Comparison of ENCODE assay signal across 19 cellular contexts in the genomic region with DNA sequence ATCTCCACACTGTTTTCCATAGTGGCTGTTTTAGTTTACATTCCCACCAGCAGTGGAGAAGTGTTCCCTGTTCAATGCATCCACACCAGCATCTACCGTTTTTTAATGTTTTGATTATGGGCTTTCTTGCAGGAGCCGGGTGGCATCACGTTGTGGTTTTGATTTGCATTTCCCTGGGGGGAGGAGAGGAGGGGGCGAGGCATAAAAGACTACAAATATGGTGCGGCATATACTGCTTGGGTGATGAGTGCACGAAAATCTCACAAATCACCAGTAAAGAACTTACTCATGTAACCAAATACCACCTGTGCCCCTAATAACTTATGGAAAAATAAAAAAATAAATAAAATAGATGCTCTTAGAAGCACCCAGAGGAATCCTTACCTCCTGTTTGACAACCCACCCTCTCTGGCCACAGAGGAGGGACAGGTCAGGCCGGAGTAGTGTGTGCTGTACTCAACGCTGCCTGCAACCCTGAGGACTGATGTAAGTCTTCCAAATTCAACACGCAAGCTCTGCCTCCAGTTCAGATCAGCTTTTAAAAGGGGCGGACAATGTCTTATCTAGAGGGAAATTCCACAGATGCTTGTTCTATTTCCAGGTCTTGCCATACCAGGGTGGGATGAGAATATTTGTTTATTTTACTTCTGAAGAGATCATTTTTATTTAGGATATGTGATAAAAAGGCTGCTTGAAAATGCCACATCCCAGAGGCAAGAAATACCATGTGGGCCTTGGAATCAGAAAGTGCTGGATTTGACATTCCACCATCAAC.
DNase-seq lines count a peak whose midpoint lies in the region; ATAC-seq and TF ChIP-seq lines count a peak whose summit lies in the region.
"Had no signal": no experiment of that assay in that cellular context is flagged by ENCODE, and none has a peak within 500 bp of the region (broad histone marks: within the 10 kb centered on the region; RNA-seq: fewer than 3 reads in every experiment).

No MANE protein-coding gene starts in this region.

- H3K4me1 ChIP-seq in Loucy (ENCODE audit: insufficient read depth, low read length, poor library complexity, severe bottlenecking): peaks cover 21% of the 10 kb centered on the region
- H3K4me1 ChIP-seq in mesendoderm (ENCODE audit: control insufficient read depth, low read depth, low read length): peaks cover 4% of the 10 kb centered on the region
- H3K4me1 ChIP-seq in left lung: peaks cover 0 to 3% of the 10 kb centered on the region in 2 donors

- H4K5ac ChIP-seq in mesendoderm (ENCODE audit: low read length): no peak overlapping the region

- H3K23ac ChIP-seq in mesendoderm (ENCODE audit: low read length): no peak overlapping the region

- H3K4me2 ChIP-seq in Loucy (ENCODE audit: low read depth, low read length, poor library complexity, severe bottlenecking) (peak overlapping the region; percentile 56), mesendoderm (ENCODE audit: low read length) (no peak overlapping the region)
- H3K4me2 ChIP-seq: GM23338 had no signal

- no peak overlapping the region for H3K56ac ChIP-seq in mesendoderm (ENCODE audit: low read length)

- WGBS in mesendoderm (ENCODE audit: extremely low coverage, insufficient coverage, low lambda C conversion rate): no CpG with 5 or more reads among the region's 10 CpGs

- H3K79me1 ChIP-seq in mesendoderm (ENCODE audit: low read length): no peaks in the 10 kb centered on the region

- H3K9me3 ChIP-seq in Loucy (ENCODE audit: insufficient read depth, low read depth, low read length) (no peaks in the 10 kb centered on the region), left lung (no peaks in the 10 kb centered on the region)
- H3K9me3 ChIP-seq: neutrophil had no signal

- no peak overlapping the region for H2AFZ ChIP-seq in Loucy (ENCODE audit: low read length)
- H2AFZ ChIP-seq: GM23338 had no signal

- H2BK15ac ChIP-seq in mesendoderm (replicated peaks; ENCODE audit: low read depth): no peak overlapping the region

- DNase-seq in A172 (ENCODE audit: low spot score) (peak; percentile 38), cardiac fibroblast (ENCODE audit: low read depth in 2 of 2) (peak; percentile 4 to 53), mesendoderm (peak; percentile 34), left lung (no peak)
- DNase-seq in activated CD4-positive, alpha-beta T cell treated with anti-CD3 and anti-CD28 coated beads for 4 hours: no peak
- DNase-seq: activated effector memory CD4-positive, alpha-beta T cell treated with anti-CD3 and anti-CD28 coated beads, Interleukin-2, amount 50 U/mL, for 16 hours; CD4-positive, alpha-beta T cell; Kasumi-1; mammary epithelial cell; NCI-H2171; NK-92 treated with Interleukin-12 subunit alpha and Interleukin-12 subunit beta, amount 100 ng/mL, for 24 hours; stimulated activated CD4-positive, alpha-beta T cell treated with anti-CD3 and anti-CD28 coated beads, Interleukin-1b, Interleukin-23, amount 100 ng/mL, for 48 hours had no signal

- H3K27ac ChIP-seq in mesendoderm (ENCODE audit: low read depth, low read length) (no peak overlapping the region), left lung (no peak overlapping the region)
- H3K27ac ChIP-seq: epithelial cell of prostate, neutrophil, RWPE1 had no signal

- H3K18ac ChIP-seq in mesendoderm (ENCODE audit: low read length): no peak overlapping the region

- H2BK5ac ChIP-seq in mesendoderm (ENCODE audit: low read length): no peak overlapping the region

- H3F3A ChIP-seq in Loucy (ENCODE audit: low read depth): no peaks in the 10 kb centered on the region

- TF ChIP-seq CTCF in Loucy (conservative IDR thresholded peaks at IDR 0.05; ENCODE audit: low read length): no peak
- TF ChIP-seq CTCF in cardiac fibroblast (IDR thresholded peaks at IDR 0.05; ENCODE audit: low read depth, low read length): no peak
- TF ChIP-seq CTCF in left lung (IDR thresholded peaks at IDR 0.05): no peak

- no peaks in the 10 kb centered on the region for H4K20me1 ChIP-seq in Loucy (ENCODE audit: insufficient read depth, low read length, poor library complexity, severe bottlenecking)

- H3K4ac ChIP-seq in mesendoderm (ENCODE audit: low read depth, low read length): no peak overlapping the region

- H3K36me3 ChIP-seq in Loucy (ENCODE audit: insufficient read depth, low read length) (no peaks in the 10 kb centered on the region), mesendoderm (ENCODE audit: control insufficient read depth, insufficient read depth, low read length) (no peaks in the 10 kb centered on the region), left lung (no peaks in the 10 kb centered on the region)
- H3K36me3 ChIP-seq: neutrophil had no signal

- no peak overlapping the region for H2AK5ac ChIP-seq in mesendoderm (ENCODE audit: low read length)

- H3K79me2 ChIP-seq in Loucy (ENCODE audit: insufficient read depth, low read length): no peaks in the 10 kb centered on the region
- H3K79me2 ChIP-seq in mesendoderm (ENCODE audit: control insufficient read depth, insufficient read depth, low read length): no peaks in the 10 kb centered on the region

- no peak overlapping the region for H2BK120ac ChIP-seq in mesendoderm (ENCODE audit: low read depth, low read length)

- no peak overlapping the region for H3K9ac ChIP-seq in Loucy (ENCODE audit: low read depth, low read length, poor library complexity, severe bottlenecking)
- H3K9ac ChIP-seq in mesendoderm (ENCODE audit: low read length): no peak overlapping the region

- no peak overlapping the region for H4K8ac ChIP-seq in mesendoderm (ENCODE audit: low read depth, low read length)

- no peak overlapping the region for H3K4me3 ChIP-seq in Loucy (ENCODE audit: low read length, poor library complexity, severe bottlenecking)
- H3K4me3 ChIP-seq in cardiac fibroblast (replicated peaks in 1 of 2; ENCODE audit: low read depth in 2 of 2, low read length in 2 of 2): no peak overlapping the region
- no peak overlapping the region for H3K4me3 ChIP-seq in mesendoderm (ENCODE audit: low read length)
- no peak overlapping the region for H3K4me3 ChIP-seq in left lung
- H3K4me3 ChIP-seq: GM23338 had no signal

- no peaks in the 10 kb centered on the region for H3K27me3 ChIP-seq in Loucy (ENCODE audit: insufficient read depth, low read length, poor library complexity, severe bottlenecking)
- no peaks in the 10 kb centered on the region for H3K27me3 ChIP-seq in mesendoderm (ENCODE audit: insufficient read depth, low read length, poor library complexity)
- H3K27me3 ChIP-seq in left lung: peaks cover 0 to 6% of the 10 kb centered on the region in 2 donors
- H3K27me3 ChIP-seq: neutrophil had no signal

- H3K9me2 ChIP-seq in Loucy (replicated peaks; ENCODE audit: low read depth, low read length): no peaks in the 10 kb centered on the region

- ATAC-seq in HG03571 (IDR thresholded peaks at IDR 0.05; ENCODE audit: unreplicated experiment) (no peak), HG03342 (IDR thresholded peaks at IDR 0.05; ENCODE audit: unreplicated experiment) (no peak), left lung (no peak)
- ATAC-seq: GM23338 had no signal

- intact Hi-C loops in left lung (cut with DNase I): no loop called here

Comparison
In these comparisons a context has a peak if more than half of its experiments do, and no peak if none do; other contexts are left out.
1. DNase-seq: peak in A172 (single experiment), cardiac fibroblast (2 of 2) and mesendoderm (single experiment); none in activated CD4-positive, alpha-beta T cell treated with anti-CD3 and anti-CD28 coated beads for 4 hours (0 of 2) and left lung (0 of 2).